16 cellular contexts compared by ENCODE assay signal in genomic region chr14:60565211-60565610, GRCh38. TPM values are rescaled to one million over a fixed set of nuclear protein-coding genes. Genes with fewer than 3 reads are reported as not detected.
DNase-seq lines count a peak whose midpoint lies in the region; TF ChIP-seq lines count a peak whose summit lies in the region.
"Had no signal": no experiment of that assay in that cellular context is flagged by ENCODE, and none has a peak within 500 bp of the region (broad histone marks: within the 10 kb centered on the region; RNA-seq: fewer than 3 reads in every experiment).

No MANE protein-coding gene starts in this region.

- no peaks in the 10 kb centered on the region for H3K4me1 Mint-ChIP-seq in activated CD4-positive, alpha-beta memory T cell treated with anti-CD3 and anti-CD28 coated beads for 36 hours (ENCODE audit: low read depth)
- H3K4me1 Mint-ChIP-seq: activated CD4-positive, alpha-beta memory T cell treated with anti-CD3 and anti-CD28 coated beads, Interleukin-2, amount 10 ng/mL, durations not matched to agents 7 days and 5 days; CD4-positive, alpha-beta memory T cell had no signal

- H3K9ac ChIP-seq in Karpas-422 (ENCODE audit: low read length), result no peak overlapping the region

- DNase-seq in AG20443 (ENCODE audit: low spot score) (peak; percentile 64), Karpas-422 (peak; percentile 47), astrocyte of the spinal cord (ENCODE audit: low read depth, low spot score) (peak; percentile 85), lung microvascular endothelial cell (ENCODE audit: low read depth in 2 of 2) (peak; percentile 5 to 8), D341Med (ENCODE audit: low spot score) (no peak), tibial nerve (ENCODE audit: low spot score in 2 of 2) (no peak)
- no peak for DNase-seq in activated naive CD4-positive, alpha-beta T cell treated with anti-CD3 and anti-CD28 coated beads, Interleukin-2, amount 50 U/mL, for 16 hours
- no peak for DNase-seq in activated CD4-positive, alpha-beta memory T cell treated with anti-CD3 and anti-CD28 coated beads for 36 hours
- DNase-seq: activated CD4-positive, alpha-beta memory T cell treated with anti-CD3 and anti-CD28 coated beads, Interleukin-2, amount 10 ng/mL, durations not matched to agents 7 days and 5 days; activated naive CD4-positive, alpha-beta T cell; CD4-positive, alpha-beta memory T cell; hypothalamus; midbrain; NCI-H1048 had no signal

- H2AFZ ChIP-seq in Karpas-422 (ENCODE audit: low read length), result no peak overlapping the region

- H3K27me3 ChIP-seq in Karpas-422 (ENCODE audit: low read length) (no peaks in the 10 kb centered on the region), tibial nerve (no peaks in the 10 kb centered on the region)

- H3K9me3 ChIP-seq in Karpas-422 (ENCODE audit: low read length) (no peaks in the 10 kb centered on the region), tibial nerve (no peaks in the 10 kb centered on the region)

- CTCF ChIA-PET in activated CD4-positive, alpha-beta memory T cell treated with anti-CD3 and anti-CD28 coated beads for 36 hours (lab: Charles Lee), result interaction anchor here (0.7 kb wide), 1 partner anchor 215 kb away, joined by 4 read pairs; no protein-coding TSS in a partner anchor

- H3K4me2 ChIP-seq in Karpas-422 (ENCODE audit: low read depth, low read length, poor library complexity, severe bottlenecking), result no peak overlapping the region

- TF ChIP-seq EP300 in tibial nerve (IDR thresholded peaks at IDR 0.05), result no peak

- H3K9me2 ChIP-seq in Karpas-422 (replicated peaks; ENCODE audit: insufficient read depth, low read length), result no peaks in the 10 kb centered on the region

- peaks cover 30% of the 10 kb centered on the region for H3K4me1 ChIP-seq in Karpas-422 (ENCODE audit: low read length)
- peaks cover 0 to 20% (median 0%) of the 10 kb centered on the region in 4 donors for H3K4me1 ChIP-seq in tibial nerve

- no peak overlapping the region for H3K4me3 Mint-ChIP-seq in activated CD4-positive, alpha-beta memory T cell treated with anti-CD3 and anti-CD28 coated beads for 36 hours
- H3K4me3 Mint-ChIP-seq: activated CD4-positive, alpha-beta memory T cell treated with anti-CD3 and anti-CD28 coated beads, Interleukin-2, amount 10 ng/mL, durations not matched to agents 7 days and 5 days; CD4-positive, alpha-beta memory T cell; T-helper 1 cell treated with Interleukin-12 subunit alpha and Interleukin-12 subunit beta and Interleukin-4 antibody, amounts not matched to agents 30 μg/mL and 1 μg/mL, for 36 hours had no signal

- POLR2A ChIA-PET in activated CD4-positive, alpha-beta memory T cell treated with anti-CD3 and anti-CD28 coated beads for 36 hours (lab: Charles Lee), result no interaction called here

- H4K20me1 ChIP-seq in Karpas-422 (ENCODE audit: insufficient read depth, low read depth, low read length), result no peaks in the 10 kb centered on the region

- H3K27ac ChIP-seq in Karpas-422 (ENCODE audit: low read length) (no peak overlapping the region), tibial nerve (no peak overlapping the region)

- no peaks in the 10 kb centered on the region for H3K36me3 ChIP-seq in Karpas-422 (ENCODE audit: insufficient read depth, low read length)
- H3K36me3 ChIP-seq in tibial nerve, result no peaks in the 10 kb centered on the region

- intact Hi-C loops in activated CD4-positive, alpha-beta memory T cell treated with anti-CD3 and anti-CD28 coated beads for 36 hours (cut with micrococcal nuclease), result no loop called here

- no peak overlapping the region for H3K27ac Mint-ChIP-seq in activated CD4-positive, alpha-beta memory T cell treated with anti-CD3 and anti-CD28 coated beads for 36 hours
- H3K27ac Mint-ChIP-seq: activated CD4-positive, alpha-beta memory T cell treated with anti-CD3 and anti-CD28 coated beads, Interleukin-2, amount 10 ng/mL, durations not matched to agents 7 days and 5 days; CD4-positive, alpha-beta memory T cell; T-helper 1 cell treated with Interleukin-12 subunit alpha and Interleukin-12 subunit beta and Interleukin-4 antibody, amounts not matched to agents 30 μg/mL and 1 μg/mL, for 36 hours had no signal

- H3K36me3 Mint-ChIP-seq in activated CD4-positive, alpha-beta memory T cell treated with anti-CD3 and anti-CD28 coated beads for 36 hours, result no peaks in the 10 kb centered on the region
- H3K36me3 Mint-ChIP-seq: CD4-positive, alpha-beta memory T cell had no signal

- H3K79me2 ChIP-seq in Karpas-422 (ENCODE audit: low read length), result no peaks in the 10 kb centered on the region

- WGBS in tibial nerve, 2 donors, result 50 to 60% methylated on average over 6 of the region's 6 CpGs

- no peaks in the 10 kb centered on the region for H3K9me3 Mint-ChIP-seq in activated CD4-positive, alpha-beta memory T cell treated with anti-CD3 and anti-CD28 coated beads for 36 hours
- H3K9me3 Mint-ChIP-seq: activated CD4-positive, alpha-beta memory T cell treated with anti-CD3 and anti-CD28 coated beads, Interleukin-2, amount 10 ng/mL, durations not matched to agents 7 days and 5 days; T-helper 1 cell treated with Interleukin-12 subunit alpha and Interleukin-12 subunit beta and Interleukin-4 antibody, amounts not matched to agents 30 μg/mL and 1 μg/mL, for 36 hours had no signal

- H3K4me3 ChIP-seq in Karpas-422 (ENCODE audit: low read length) (no peak overlapping the region), astrocyte of the spinal cord (ENCODE audit: low read depth, low read length) (no peak overlapping the region), tibial nerve (no peak overlapping the region)

- no peak for TF ChIP-seq POLR2A in tibial nerve (IDR thresholded peaks at IDR 0.05)

- in situ Hi-C loops in astrocyte of the spinal cord (cut with HindIII; ENCODE audit: low sequenced_read_pairs), result no loop called here

- TF ChIP-seq CTCF in astrocyte of the spinal cord (IDR thresholded peaks at IDR 0.05; ENCODE audit: low read depth, low read length), result no peak
- TF ChIP-seq CTCF in tibial nerve (IDR thresholded peaks at IDR 0.05), result no peak

- H3K27me3 Mint-ChIP-seq in activated CD4-positive, alpha-beta memory T cell treated with anti-CD3 and anti-CD28 coated beads for 36 hours, result peaks cover 3% of the 10 kb centered on the region

RNA-seq across cellular contexts. Expression of gene SIX6, which starts 56.3 kb away (rescaled TPM):
- total RNA-seq in Karpas-422 (2014; rRNA removed; shearing (Covaris generic); ENCODE audit: low replicate concordance), result not detected in 2 replicates
- total RNA-seq in lung microvascular endothelial cell (not detected in 2 replicates), tibial nerve (not detected)
- not detected for total RNA-seq in activated CD4-positive, alpha-beta memory T cell treated with anti-CD3 and anti-CD28 coated beads for 36 hours
- total RNA-seq: activated CD4-positive, alpha-beta memory T cell treated with anti-CD3 and anti-CD28 coated beads, Interleukin-2, amount 10 ng/mL, durations not matched to agents 7 days and 5 days; CD4-positive, alpha-beta memory T cell; dermis microvascular lymphatic vessel endothelial cell had no signal

Comparison
In these comparisons a context has a peak if more than half of its experiments do, and no peak if none do; other contexts are left out.
1. DNase-seq: peak in AG20443 (single experiment), Karpas-422 (single experiment), astrocyte of the spinal cord (single experiment) and lung microvascular endothelial cell (2 of 2); none in D341Med (single experiment), tibial nerve (0 of 2), activated naive CD4-positive, alpha-beta T cell treated with anti-CD3 and anti-CD28 coated beads, Interleukin-2, amount 50 U/mL, for 16 hours (single experiment) and activated CD4-positive, alpha-beta memory T cell treated with anti-CD3 and anti-CD28 coated beads for 36 hours (single experiment).